19 cellular contexts compared by ENCODE assay signal in genomic region chr15:71781965-71782265, GRCh38. TPM values are rescaled to one million over a fixed set of nuclear protein-coding genes. Genes with fewer than 3 reads are reported as not detected.
DNase-seq lines count a peak whose midpoint lies in the region; ATAC-seq and TF ChIP-seq lines count a peak whose summit lies in the region.
"Had no signal": no experiment of that assay in that cellular context is flagged by ENCODE, and none has a peak within 500 bp of the region (broad histone marks: within the 10 kb centered on the region; RNA-seq: fewer than 3 reads in every experiment).

No MANE protein-coding gene starts in this region.

- H2BK5ac ChIP-seq in neuronal stem cell (ENCODE audit: low read length): no peak overlapping the region

- no peak overlapping the region for H4K8ac ChIP-seq in neuronal stem cell (ENCODE audit: low read depth, low read length)

- no peak overlapping the region for H2BK12ac ChIP-seq in neuronal stem cell (ENCODE audit: low read length)

- H3K27me3 ChIP-seq in right atrium auricular region (no peaks in the 10 kb centered on the region), neuronal stem cell (ENCODE audit: control insufficient read depth in 3 of 3, insufficient read depth in 3 of 3, low read depth in 1 of 3, low read length in 3 of 3) (peaks cover 0 to 6% (median 0%) of the 10 kb centered on the region in 3 experiments)
- H3K27me3 ChIP-seq: BLaER1 treated with 17β-estradiol and CSF1 and Interleukin-3, amounts not matched to agents 10 nM and 100 nM had no signal

- H3K9me3 Mint-ChIP-seq in activated T-helper 17 cell treated with anti-CD3 and anti-CD28 coated beads, Interleukin-2, amount 50 U/mL, for 72 hours: no peaks in the 10 kb centered on the region
- no peaks in the 10 kb centered on the region for H3K9me3 Mint-ChIP-seq in mesothelial cell of epicardium
- H3K9me3 Mint-ChIP-seq: CD4-positive, alpha-beta T cell had no signal

- no CpG with 5 or more reads among the region's 8 CpGs for WGBS in neuronal stem cell (ENCODE audit: extremely low coverage in 2 of 2, insufficient read length in 2 of 2, insufficient replicate concordance in 1 of 2), 2 donors

- no peak overlapping the region for H2BK120ac ChIP-seq in neuronal stem cell (ENCODE audit: low read depth, low read length)

- no peak overlapping the region for H2AFZ ChIP-seq in neuronal stem cell (ENCODE audit: low read length)

- H3K23ac ChIP-seq in neuronal stem cell (ENCODE audit: low read depth, low read length, poor library complexity): no peak overlapping the region

- ATAC-seq in left ventricle myocardium superior (no peak), GM19397 (IDR thresholded peaks at IDR 0.05; ENCODE audit: unreplicated experiment) (no peak)
- ATAC-seq in activated T-helper 17 cell treated with anti-CD3 and anti-CD28 coated beads, Interleukin-2, amount 50 U/mL, for 72 hours (replicated peaks): no peak
- ATAC-seq: HCT116 had no signal

- H3K36me3 Mint-ChIP-seq in activated T-helper 17 cell treated with anti-CD3 and anti-CD28 coated beads, Interleukin-2, amount 50 U/mL, for 72 hours (ENCODE audit: low read depth): no peaks in the 10 kb centered on the region
- H3K36me3 Mint-ChIP-seq in mesothelial cell of epicardium: peaks cover 4% of the 10 kb centered on the region

- intact Hi-C loops in left ventricle myocardium superior (cut with micrococcal nuclease): no loop called here

- peaks cover 23% of the 10 kb centered on the region for H3K27me3 Mint-ChIP-seq in activated T-helper 17 cell treated with anti-CD3 and anti-CD28 coated beads, Interleukin-2, amount 50 U/mL, for 72 hours
- no peaks in the 10 kb centered on the region for H3K27me3 Mint-ChIP-seq in mesothelial cell of epicardium (ENCODE audit: low read depth)

- TF ChIP-seq CTCF in right atrium auricular region (IDR thresholded peaks at IDR 0.05): no peak
- TF ChIP-seq CTCF in mesothelial cell of epicardium (IDR thresholded peaks at IDR 0.05; ENCODE audit: unreplicated experiment): no peak

- peaks cover 20% of the 10 kb centered on the region for H3K4me1 Mint-ChIP-seq in activated T-helper 17 cell treated with anti-CD3 and anti-CD28 coated beads, Interleukin-2, amount 50 U/mL, for 72 hours
- peaks cover 18% of the 10 kb centered on the region for H3K4me1 Mint-ChIP-seq in mesothelial cell of epicardium

- no peak overlapping the region for H3K4me2 ChIP-seq in neuronal stem cell (ENCODE audit: insufficient read depth, low read length, poor library complexity, severe bottlenecking)
- H3K4me2 ChIP-seq: BLaER1 treated with 17β-estradiol and CSF1 and Interleukin-3, amounts not matched to agents 10 nM and 100 nM had no signal

- H3K36me3 ChIP-seq in right atrium auricular region (no peaks in the 10 kb centered on the region), neuronal stem cell (replicated peaks in 1 of 2; ENCODE audit: control insufficient read depth in 2 of 2, insufficient read depth in 2 of 2, low read length in 2 of 2) (no peaks in the 10 kb centered on the region)
- H3K36me3 ChIP-seq: BLaER1 treated with 17β-estradiol and CSF1 and Interleukin-3, amounts not matched to agents 10 nM and 100 nM had no signal

- no peak overlapping the region for H3K4me3 ChIP-seq in right atrium auricular region
- H3K4me3 ChIP-seq in neuronal stem cell (ENCODE audit: low read length in 2 of 2): no peak overlapping the region
- H3K4me3 ChIP-seq: BLaER1 treated with 17β-estradiol and CSF1 and Interleukin-3, amounts not matched to agents 10 nM and 100 nM had no signal

- H3K4ac ChIP-seq in neuronal stem cell (ENCODE audit: low read length): no peak overlapping the region

- no peak overlapping the region for H3K14ac ChIP-seq in neuronal stem cell (ENCODE audit: low read length)

- H3K9ac ChIP-seq in neuronal stem cell (ENCODE audit: low read depth, low read length, poor library complexity): no peak overlapping the region
- H3K9ac ChIP-seq: BLaER1 treated with 17β-estradiol and CSF1 and Interleukin-3, amounts not matched to agents 10 nM and 100 nM had no signal

- H3K4me1 ChIP-seq in right atrium auricular region (peaks cover 0 to 12% of the 10 kb centered on the region in 2 donors), neuronal stem cell (ENCODE audit: control insufficient read depth in 2 of 2, insufficient read depth in 1 of 2, low read depth in 1 of 2, low read length in 2 of 2) (peaks cover 0 to 5% of the 10 kb centered on the region in 2 donors)

- H3K9me3 ChIP-seq in right atrium auricular region (no peaks in the 10 kb centered on the region), neuronal stem cell (replicated peaks in 1 of 2; ENCODE audit: control insufficient read depth in 2 of 2, insufficient read depth in 1 of 2, low read depth in 1 of 2, low read length in 2 of 2) (no peaks in the 10 kb centered on the region)
- H3K9me3 ChIP-seq: BLaER1 treated with 17β-estradiol and CSF1 and Interleukin-3, amounts not matched to agents 10 nM and 100 nM had no signal

- no peak overlapping the region for H4K91ac ChIP-seq in neuronal stem cell (ENCODE audit: low read depth, low read length, poor library complexity)

- H3K18ac ChIP-seq in neuronal stem cell (ENCODE audit: low read length): peak overlapping the region; percentile 15

- H3K27ac ChIP-seq in right atrium auricular region: no peak overlapping the region
- no peak overlapping the region for H3K27ac ChIP-seq in neuronal stem cell (replicated peaks; ENCODE audit: low read length)
- H3K27ac ChIP-seq: BLaER1 treated with 17β-estradiol and CSF1 and Interleukin-3, amounts not matched to agents 10 nM and 100 nM; HL-60 had no signal

- peak overlapping the region; percentile 85 for H3K27ac Mint-ChIP-seq in activated T-helper 17 cell treated with anti-CD3 and anti-CD28 coated beads, Interleukin-2, amount 50 U/mL, for 72 hours
- no peak overlapping the region for H3K27ac Mint-ChIP-seq in mesothelial cell of epicardium
- H3K27ac Mint-ChIP-seq: CD4-positive, alpha-beta T cell had no signal

- no peak overlapping the region for H2BK15ac ChIP-seq in neuronal stem cell (ENCODE audit: low read length)

- no peak overlapping the region for H2AK5ac ChIP-seq in neuronal stem cell (ENCODE audit: low read depth, low read length)

- H3K79me1 ChIP-seq in neuronal stem cell (ENCODE audit: low read depth, low read length): no peaks in the 10 kb centered on the region

- peak overlapping the region; percentile 80 for H3K4me3 Mint-ChIP-seq in activated T-helper 17 cell treated with anti-CD3 and anti-CD28 coated beads, Interleukin-2, amount 50 U/mL, for 72 hours
- no peak overlapping the region for H3K4me3 Mint-ChIP-seq in mesothelial cell of epicardium
- H3K4me3 Mint-ChIP-seq: CD4-positive, alpha-beta T cell had no signal

- DNase-seq in right atrium auricular region (ENCODE audit: low spot score) (peak; percentile 42), left ventricle myocardium superior (no peak), neuronal stem cell (ENCODE audit: low spot score) (no peak), mesothelial cell of epicardium (ENCODE audit: low spot score in 2 of 2, unreplicated experiment in 2 of 2) (no peak), SW 1271 (lab: John Stamatoyannopoulos, UW) (no peak)
- DNase-seq: AML-193; CD4-positive, alpha-beta T cell; NCI-H1048; NCI-H1694; NCI-H2029 treated with DMSO at 0.1 percent for 48 hours; NCI-H446 treated with DMSO at 0.1 percent for 48 hours; RPMI8226; SHP77 had no signal

RNA-seq across cellular contexts. Expression of gene NR2E3, which starts 28.4 kb away (rescaled TPM):
- total RNA-seq in right atrium auricular region (not detected), left ventricle myocardium superior (not detected), mesothelial cell of epicardium (1.1 to 2.0 TPM (median 1.2 TPM) in 3 replicates)
- total RNA-seq in activated T-helper 17 cell treated with anti-CD3 and anti-CD28 coated beads, Interleukin-2, amount 50 U/mL, for 72 hours: not detected
- 0.03 TPM for polyA plus RNA-seq in neuronal stem cell (2013, experiment 1 of 2)
- polyA plus RNA-seq in neuronal stem cell (2013, experiment 2 of 2): 0.11 TPM
- total RNA-seq: CD4-positive, alpha-beta T cell; SK-MEL-5 had no signal
